Comparison of ENCODE assay signal across 9 cellular contexts in the genomic region with DNA sequence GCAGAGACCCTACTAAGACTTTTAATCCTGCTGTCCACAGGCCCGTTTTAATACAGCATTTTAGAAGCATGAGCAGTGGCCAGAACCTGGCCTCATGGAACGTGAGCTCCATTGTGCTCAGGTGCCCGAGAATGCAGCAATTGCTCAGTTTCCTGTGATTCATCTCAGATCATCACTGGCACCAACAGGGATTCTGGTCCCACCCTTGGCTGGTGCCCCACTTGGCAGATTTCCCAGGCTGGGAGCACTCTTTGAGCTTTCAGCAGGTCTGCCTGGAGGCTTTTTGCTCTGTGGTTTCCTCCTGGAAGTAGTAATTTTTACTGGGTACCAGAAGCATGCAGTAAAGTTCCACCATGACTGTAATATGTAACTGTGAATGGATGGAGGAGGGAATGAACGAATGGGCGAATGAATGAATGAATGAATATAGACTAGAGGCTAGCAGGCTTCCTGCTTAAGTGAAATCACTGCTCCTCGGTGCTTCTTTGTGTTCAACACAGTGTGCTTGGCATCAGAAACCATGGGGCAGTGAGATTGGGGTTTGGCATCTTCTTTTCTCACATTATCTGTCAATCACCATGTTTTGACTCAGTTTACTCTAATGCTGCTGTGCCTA.
DNase-seq lines count a peak whose midpoint lies in the region; ATAC-seq and TF ChIP-seq lines count a peak whose summit lies in the region.
"Had no signal": no experiment of that assay in that cellular context is flagged by ENCODE, and none has a peak within 500 bp of the region (broad histone marks: within the 10 kb centered on the region; RNA-seq: fewer than 3 reads in every experiment).

No MANE protein-coding gene starts in this region.

- H3K9me3 ChIP-seq in smooth muscle cell (replicated peaks; ENCODE audit: low read depth), result no peaks in the 10 kb centered on the region

- H3K4me3 Mint-ChIP-seq in type B pancreatic cell, result no peak overlapping the region

- H3K27ac ChIP-seq in smooth muscle cell (ENCODE audit: low read depth), result no peak overlapping the region

- no peaks in the 10 kb centered on the region for H3K36me3 Mint-ChIP-seq in type B pancreatic cell

- peaks cover 29% of the 10 kb centered on the region for H3K4me1 Mint-ChIP-seq in type B pancreatic cell (ENCODE audit: unreplicated experiment)

- no peaks in the 10 kb centered on the region for H3K4me1 ChIP-seq in smooth muscle cell (ENCODE audit: low read depth)

- no peak overlapping the region for H3K27ac Mint-ChIP-seq in type B pancreatic cell
- H3K27ac Mint-ChIP-seq: IgD-negative memory B cell had no signal

- TF ChIP-seq CTCF in smooth muscle cell (IDR thresholded peaks at IDR 0.05; ENCODE audit: borderline replicate concordance, insufficient read depth, poor library complexity, severe bottlenecking), result no peak
- no peak for TF ChIP-seq CTCF in type B pancreatic cell (conservative IDR thresholded peaks at IDR 0.05)

- no peaks in the 10 kb centered on the region for H3K27me3 Mint-ChIP-seq in type B pancreatic cell
- H3K27me3 Mint-ChIP-seq: IgD-negative memory B cell had no signal

- no peaks in the 10 kb centered on the region for H3K36me3 ChIP-seq in smooth muscle cell (ENCODE audit: low read depth)

- H3K9me3 Mint-ChIP-seq in type B pancreatic cell, result no peaks in the 10 kb centered on the region
- H3K9me3 Mint-ChIP-seq: IgD-negative memory B cell had no signal

- DNase-seq in DMS53 (lab: John Stamatoyannopoulos, UW) (peak; percentile 50), NCI-H2029 (lab: John Stamatoyannopoulos, UW) (peak; percentile 62), cerebellar nuclear complex (lab: John Stamatoyannopoulos, UW) (peak; percentile 45 to 66), medulla oblongata (ENCODE audit: extremely low spot score) (peak; percentile 20), NCI-H2227 treated with DMSO at 0.1 percent for 48 hours (lab: John Stamatoyannopoulos, UW) (no peak), smooth muscle cell (lab: John Stamatoyannopoulos, UW; ENCODE audit: unreplicated experiment) (no peak), type B pancreatic cell (ENCODE audit: extremely low spot score, unreplicated experiment) (no peak)

- H2AFZ ChIP-seq in smooth muscle cell (ENCODE audit: low read depth), result no peak overlapping the region

- H3K4me3 ChIP-seq in smooth muscle cell, result no peak overlapping the region

- no peak overlapping the region for H3K4me2 ChIP-seq in smooth muscle cell

- H3K79me2 ChIP-seq in smooth muscle cell (ENCODE audit: low read depth), result no peaks in the 10 kb centered on the region

- no peak for ATAC-seq in GM18861 (IDR thresholded peaks at IDR 0.05; ENCODE audit: unreplicated experiment)

- no peak overlapping the region for H3K9ac ChIP-seq in smooth muscle cell (ENCODE audit: low read depth)

- WGBS in smooth muscle cell (ENCODE audit: low lambda C conversion rate), result 76% methylated on average over 6 of the region's 6 CpGs

- H3K27me3 ChIP-seq in smooth muscle cell (ENCODE audit: low read depth), result no peaks in the 10 kb centered on the region

- H4K20me1 ChIP-seq in smooth muscle cell (ENCODE audit: low read depth), result peaks cover 94% of the 10 kb centered on the region

- no peaks in the 10 kb centered on the region for H3F3A ChIP-seq in smooth muscle cell (ENCODE audit: low read depth)

Comparison
In these comparisons a context has a peak if more than half of its experiments do, and no peak if none do; other contexts are left out.
1. DNase-seq: peak in DMS53 (single experiment), NCI-H2029 (single experiment), cerebellar nuclear complex (2 of 2) and medulla oblongata (single experiment); none in NCI-H2227 treated with DMSO at 0.1 percent for 48 hours (single experiment), smooth muscle cell (single experiment) and type B pancreatic cell (single experiment).